Comparison of ENCODE assay signal across 8 cellular contexts in the genomic region with DNA sequence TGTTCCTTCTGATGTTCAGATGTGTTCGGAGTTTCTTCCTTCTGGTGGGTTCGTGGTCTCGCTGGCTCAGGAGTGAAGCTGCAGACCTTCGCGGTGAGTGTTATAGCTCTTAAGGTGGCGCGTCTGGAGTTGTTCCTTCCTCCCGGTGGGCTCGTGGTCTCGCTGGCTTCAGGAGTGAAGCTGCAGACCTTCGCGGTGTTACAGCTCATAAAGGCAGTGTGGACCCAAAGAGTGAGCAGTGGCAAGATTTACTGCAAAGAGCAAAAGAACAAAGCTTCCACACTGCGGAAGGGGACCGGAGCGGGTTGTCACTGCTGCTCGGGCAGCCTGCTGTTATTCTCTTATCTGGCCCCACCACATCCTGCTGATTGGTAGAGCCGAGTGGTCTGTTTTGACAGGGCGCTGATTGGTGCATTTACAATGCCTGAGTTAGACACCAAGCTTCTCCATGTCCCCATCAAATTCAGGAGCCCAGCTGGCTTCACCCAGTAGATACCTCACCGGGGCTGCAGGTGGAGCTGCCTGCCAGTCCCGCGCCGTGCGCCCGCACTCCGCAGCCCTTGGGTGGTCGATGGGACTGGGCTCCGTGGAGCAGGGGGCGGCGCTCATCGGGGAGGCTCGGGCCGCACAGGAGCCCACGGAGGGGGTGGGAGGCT.
DNase-seq lines count a peak whose midpoint lies in the region; ATAC-seq and TF ChIP-seq lines count a peak whose summit lies in the region.
"Not testable (repeated sequence)": the region's sequence is repeated elsewhere in the genome, so short reads cannot be mapped to it uniquely, and the experiment has no call there.

No MANE protein-coding gene starts in this region.

- H3K4me1 Mint-ChIP-seq in WTC11; activated T-helper 17 cell treated with anti-CD3 and anti-CD28 coated beads, Interleukin-2, amount 50 U/mL, for 72 hours; neural crest cell: not testable (repeated sequence)

- H3K4me1 ChIP-seq in colonic mucosa, upper lobe of left lung: not testable (repeated sequence)

- TF ChIP-seq EP300 in upper lobe of left lung (IDR thresholded peaks at IDR 0.05): not testable (repeated sequence)

- DNase-seq in H7, upper lobe of left lung: not testable (repeated sequence)
- DNase-seq in NCI-H146 (lab: John Stamatoyannopoulos, UW): peak; percentile 91
- peak; percentile 28 for DNase-seq in WTC11 (ENCODE audit: low spot score)
- DNase-seq in colonic mucosa: peak; percentile 41
- DNase-seq in neural crest cell (ENCODE audit: low read depth, low spot score): peak; percentile 22

- not testable (repeated sequence) for H3K27ac ChIP-seq in colonic mucosa, upper lobe of left lung

- H3K9me3 Mint-ChIP-seq in WTC11; activated T-helper 17 cell treated with anti-CD3 and anti-CD28 coated beads, Interleukin-2, amount 50 U/mL, for 72 hours; neural crest cell: not testable (repeated sequence)

- TF ChIP-seq CTCF in WTC11 (IDR thresholded peaks at IDR 0.05); colonic mucosa (IDR thresholded peaks at IDR 0.05); upper lobe of left lung (IDR thresholded peaks at IDR 0.05): not testable (repeated sequence)
- TF ChIP-seq CTCF in neural crest cell (conservative IDR thresholded peaks at IDR 0.05): peak; percentile 39

- H3K9ac ChIP-seq in colonic mucosa (ENCODE audit: low read depth in 2 of 2, low read length in 2 of 2): not testable (repeated sequence)

- not testable (repeated sequence) for H3K4me3 Mint-ChIP-seq in WTC11
- peak overlapping the region; percentile 6 for H3K4me3 Mint-ChIP-seq in activated T-helper 17 cell treated with anti-CD3 and anti-CD28 coated beads, Interleukin-2, amount 50 U/mL, for 72 hours
- peak overlapping the region; percentile 65 for H3K4me3 Mint-ChIP-seq in neural crest cell

- POLR2A ChIA-PET in WTC11 (lab: Charles Lee): not testable (repeated sequence)

- not testable (repeated sequence) for H3K36me3 Mint-ChIP-seq in WTC11; activated T-helper 17 cell treated with anti-CD3 and anti-CD28 coated beads, Interleukin-2, amount 50 U/mL, for 72 hours (ENCODE audit: low read depth); neural crest cell (ENCODE audit: low read depth)

- not testable (repeated sequence) for H3K27ac Mint-ChIP-seq in WTC11; activated T-helper 17 cell treated with anti-CD3 and anti-CD28 coated beads, Interleukin-2, amount 50 U/mL, for 72 hours
- peak overlapping the region; percentile 16 for H3K27ac Mint-ChIP-seq in neural crest cell (ENCODE audit: unreplicated experiment)

- H3K4me3 ChIP-seq in H7 (ENCODE audit: insufficient read depth, low read depth, low read length): peak overlapping the region; percentile 24; the same call in 1 of the 2 replicates
- H3K4me3 ChIP-seq in colonic mucosa: not testable (repeated sequence)
- H3K4me3 ChIP-seq in iPS-18c (ENCODE audit: insufficient read depth, low read depth, low read length): peak overlapping the region; percentile 43; the same call in 1 of the 2 replicates
- peak overlapping the region in 3 of 4 donors; percentile 10 to 22 (median 14) for H3K4me3 ChIP-seq in upper lobe of left lung

- not testable (repeated sequence) for H3K27me3 Mint-ChIP-seq in WTC11 (ENCODE audit: low read depth); activated T-helper 17 cell treated with anti-CD3 and anti-CD28 coated beads, Interleukin-2, amount 50 U/mL, for 72 hours; neural crest cell (ENCODE audit: low read depth)

- TF ChIP-seq POLR2A in upper lobe of left lung (IDR thresholded peaks at IDR 0.05): not testable (repeated sequence)

- CTCF ChIA-PET in WTC11 (lab: Charles Lee): not testable (repeated sequence)

- H3K9me3 ChIP-seq in colonic mucosa; iPS-18c (ENCODE audit: control insufficient read depth, insufficient read depth, low read length); upper lobe of left lung: not testable (repeated sequence)

- H3K27me3 ChIP-seq in H7 (ENCODE audit: control insufficient read depth, insufficient read depth, low read length); colonic mucosa; upper lobe of left lung: not testable (repeated sequence)

- intact Hi-C loops in colonic mucosa (cut with DNase I): not testable (repeated sequence)

- ATAC-seq in WTC11; activated T-helper 17 cell treated with anti-CD3 and anti-CD28 coated beads, Interleukin-2, amount 50 U/mL, for 72 hours (replicated peaks); upper lobe of left lung (ENCODE audit: low FRiP score in 2 of 2): not testable (repeated sequence)

- H3K36me3 ChIP-seq in H7 (replicated peaks; ENCODE audit: control insufficient read depth, insufficient read depth, low read length); colonic mucosa; upper lobe of left lung: not testable (repeated sequence)

- WGBS in upper lobe of left lung, 2 donors: 88 to 90% methylated on average over 18 to 33 of the region's 33 CpGs
